In genomic region chr1:15310544-15310943, GRCh38 we compare ENCODE assay signal across 9 cellular contexts.
"Had no signal": no experiment of that assay in that cellular context is flagged by ENCODE, and none has a peak within 500 bp of the region (broad histone marks: within the 10 kb centered on the region; RNA-seq: fewer than 3 reads in every experiment).

No MANE protein-coding gene starts in this region.

- H3K27ac Mint-ChIP-seq: GM23338, H9 had no signal

- H3K4me3 ChIP-seq: GM23338 had no signal

- FAIRE-seq: H1, H54, HTR-8/SVneo had no signal

- H3K9ac ChIP-seq: KMS-11 had no signal

- DNase-seq: H9, HCEC 1CT, Karpas-422, KBM-7 had no signal

- H2AFZ ChIP-seq: GM23338 had no signal

- H3K4me3 Mint-ChIP-seq: GM23338, H9 had no signal

- H3K4me2 ChIP-seq: GM23338, KMS-11 had no signal

- H3K4me1 Mint-ChIP-seq: GM23338 had no signal

- H3K27ac ChIP-seq: KMS-11 had no signal
